In the genomic region with DNA sequence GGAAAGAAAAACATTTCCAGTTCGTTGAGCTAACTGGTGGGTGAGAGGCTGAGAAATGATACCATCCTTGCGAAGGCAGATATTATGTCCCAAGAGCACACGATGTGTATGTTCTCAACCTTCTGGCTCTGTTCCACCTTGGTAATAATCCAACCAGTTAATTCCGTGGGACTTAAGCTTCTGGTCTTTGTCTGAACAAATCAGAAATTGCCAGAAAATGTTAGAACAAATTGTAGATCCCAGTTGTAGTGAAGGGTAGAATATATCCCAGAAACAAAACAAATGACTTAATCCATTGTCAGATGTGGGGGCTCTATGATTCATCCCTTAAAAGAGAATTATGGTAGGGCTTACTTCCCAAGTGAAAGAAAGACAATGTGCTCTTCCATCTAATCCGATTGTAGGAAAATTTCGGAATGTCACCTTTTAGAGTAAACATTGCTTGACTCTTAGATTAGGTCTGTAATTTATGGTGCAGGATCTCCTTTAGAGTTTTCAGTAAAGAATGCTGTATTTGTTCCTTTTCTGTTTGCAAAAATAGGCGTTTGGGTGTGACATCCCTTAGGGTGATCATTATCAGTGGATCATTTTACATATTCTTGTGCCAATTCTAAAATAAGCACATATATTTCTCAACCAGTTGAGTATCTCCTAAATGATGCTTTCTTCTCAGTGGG, we compare ENCODE assay signal across 8 cellular contexts.
DNase-seq lines count a peak whose midpoint lies in the region; ATAC-seq lines count a peak whose summit lies in the region.

No MANE protein-coding gene starts in this region.

- no peak overlapping the region for H3K27ac ChIP-seq in naive thymus-derived CD4-positive, alpha-beta T cell (ENCODE audit: low read depth, low read length)

- CTCF ChIA-PET in naive thymus-derived CD4-positive, alpha-beta T cell (lab: Charles Lee), result no interaction called here

- H3K27me3 Mint-ChIP-seq in naive thymus-derived CD4-positive, alpha-beta T cell, result no peaks in the 10 kb centered on the region

- DNase-seq in DMS 273 treated with DMSO at 0.1 percent for 48 hours (lab: John Stamatoyannopoulos, UW) (peak; percentile 47), NCI-H82 (lab: John Stamatoyannopoulos, UW) (peak; percentile 76), dedifferentiated amniotic fluid mesenchymal stem cell (ENCODE audit: extremely low spot score) (peak; percentile 94), globus pallidus (ENCODE audit: low spot score) (no peak), NCI-H526 treated with DMSO at 0.1 percent for 48 hours (lab: John Stamatoyannopoulos, UW) (no peak)
- no peak for DNase-seq in naive thymus-derived CD4-positive, alpha-beta T cell
- no peak for DNase-seq in stimulated activated naive CD4-positive, alpha-beta T cell (lab: John Stamatoyannopoulos, UW)

- no peaks in the 10 kb centered on the region for H3K36me3 ChIP-seq in naive thymus-derived CD4-positive, alpha-beta T cell (ENCODE audit: control insufficient read depth in 2 of 3, insufficient read depth in 3 of 3, low read length in 3 of 3)

- H3K4me3 Mint-ChIP-seq in naive thymus-derived CD4-positive, alpha-beta T cell, result peak overlapping the region; percentile 77 to 96 (median 88)

- POLR2A ChIA-PET in naive thymus-derived CD4-positive, alpha-beta T cell (lab: Charles Lee), result interaction anchor here (0.7 to 1.4 kb wide), 7 partner anchors 9 to 783 kb away, joined by 3 to 4 read pairs (median 3); no protein-coding TSS in a partner anchor

- H3K9me3 Mint-ChIP-seq in naive thymus-derived CD4-positive, alpha-beta T cell, result peaks cover 0 to 6% (median 0%) of the 10 kb centered on the region in 11 donors

- no peaks in the 10 kb centered on the region for H3K9me3 ChIP-seq in naive thymus-derived CD4-positive, alpha-beta T cell (ENCODE audit: control insufficient read depth in 2 of 3, low read length in 3 of 3)

- peak overlapping the region; percentile 15 to 98 (median 92) for H3K27ac Mint-ChIP-seq in naive thymus-derived CD4-positive, alpha-beta T cell

- intact Hi-C loops in naive thymus-derived CD4-positive, alpha-beta T cell (cut with micrococcal nuclease), result loop anchor here (2.0 to 5.0 kb wide), 4 partner anchors 15 to 89 kb away; no protein-coding TSS in a partner anchor

- no peaks in the 10 kb centered on the region for H3K27me3 ChIP-seq in naive thymus-derived CD4-positive, alpha-beta T cell (ENCODE audit: control insufficient read depth in 2 of 2, insufficient read depth in 2 of 2, low read length in 2 of 2)

- H3K36me3 Mint-ChIP-seq in naive thymus-derived CD4-positive, alpha-beta T cell, result peaks cover 0 to 14% (median 0%) of the 10 kb centered on the region in 5 donors

- peaks cover 16 to 26% of the 10 kb centered on the region in 2 donors for H3K4me1 ChIP-seq in naive thymus-derived CD4-positive, alpha-beta T cell (ENCODE audit: control insufficient read depth in 2 of 2, insufficient read depth in 2 of 2, low read length in 2 of 2)

- H3K4me1 Mint-ChIP-seq in naive thymus-derived CD4-positive, alpha-beta T cell, result peaks cover 21 to 58% (median 46%) of the 10 kb centered on the region in 7 donors

- peak overlapping the region; percentile 52 for H3K4me3 ChIP-seq in naive thymus-derived CD4-positive, alpha-beta T cell (ENCODE audit: low read length)

- no peak for ATAC-seq in naive thymus-derived CD4-positive, alpha-beta T cell
- ATAC-seq in HG02840 (IDR thresholded peaks at IDR 0.05; ENCODE audit: low FRiP score, unreplicated experiment), result no peak

Comparison
In these comparisons a context has a peak if more than half of its experiments do, and no peak if none do; other contexts are left out.
1. DNase-seq: peak in DMS 273 treated with DMSO at 0.1 percent for 48 hours (single experiment), NCI-H82 (single experiment) and dedifferentiated amniotic fluid mesenchymal stem cell (single experiment); none in naive thymus-derived CD4-positive, alpha-beta T cell (0 of 9), globus pallidus (single experiment), stimulated activated naive CD4-positive, alpha-beta T cell (0 of 6) and NCI-H526 treated with DMSO at 0.1 percent for 48 hours (single experiment).